32 cellular contexts compared by ENCODE assay signal in the genomic region with DNA sequence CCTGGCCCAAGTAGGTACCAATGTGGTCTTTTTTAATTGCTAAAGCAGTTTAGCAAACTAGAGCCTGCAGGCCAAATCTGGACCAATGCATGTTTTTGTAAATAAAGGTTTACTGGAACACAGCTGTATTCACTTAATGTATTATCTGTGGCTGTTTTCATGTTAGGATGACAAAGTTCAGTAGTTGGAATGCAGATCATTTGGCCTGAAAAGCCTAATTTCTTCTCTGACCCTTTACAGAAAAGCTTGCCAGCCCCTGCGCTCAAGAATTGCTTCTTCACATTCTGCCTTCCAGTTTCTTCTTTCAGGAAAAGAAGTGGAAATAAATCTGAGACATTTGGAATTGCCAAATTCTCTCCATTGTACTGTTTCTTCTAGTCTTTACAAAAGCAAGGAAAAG.
DNase-seq lines count a peak whose midpoint lies in the region; ATAC-seq, FAIRE-seq and TF ChIP-seq lines count a peak whose summit lies in the region.
"Had no signal": no experiment of that assay in that cellular context is flagged by ENCODE, and none has a peak within 500 bp of the region (broad histone marks: within the 10 kb centered on the region; RNA-seq: fewer than 3 reads in every experiment).

No MANE protein-coding gene starts in this region.

- no peak for ATAC-seq in right lobe of liver
- ATAC-seq: A549; CD8-positive, alpha-beta T cell had no signal

- TF ChIP-seq POLR2A in right lobe of liver (IDR thresholded peaks at IDR 0.05) (no peak), testis (IDR thresholded peaks at IDR 0.05) (no peak)

- no peaks in the 10 kb centered on the region for H3K36me3 ChIP-seq in liver (ENCODE audit: control insufficient read depth in 4 of 4, insufficient read depth in 3 of 4, low read depth in 1 of 4, low read length in 3 of 4)
- no peaks in the 10 kb centered on the region for H3K36me3 ChIP-seq in right lobe of liver
- H3K36me3 ChIP-seq in testis (ENCODE audit: low read depth, missing control alignments), result no peaks in the 10 kb centered on the region
- H3K36me3 ChIP-seq: BE2C; BLaER1; BLaER1 treated with 17β-estradiol and CSF1 and Interleukin-3, amounts not matched to agents 10 nM and 100 nM had no signal

- TF ChIP-seq RAD21 in liver (IDR thresholded peaks at IDR 0.05), result no peak

- DNase-seq in right lobe of liver (no peak), testis (peak; percentile 50), inferior parietal cortex (ENCODE audit: extremely low spot score) (no peak), ureter (ENCODE audit: low spot score) (no peak)
- DNase-seq: 8988T; ACHN; AML-193; BE2C; C1 segment of cervical spinal cord; Caco-2; Calu3; CD4-positive, alpha-beta memory T cell; CD4-positive, alpha-beta T cell; CD4-positive, CD25-positive, alpha-beta regulatory T cell; CD8-positive, alpha-beta memory T cell; CD8-positive, alpha-beta T cell; COR-L47; DMS 273 treated with DMSO at 0.1 percent for 48 hours; DMS53; DMS79; DMS79 treated with DMSO at 0.1 percent for 48 hours; DND-41; EL had no signal

- H3K9me3 ChIP-seq in liver (ENCODE audit: control insufficient read depth in 4 of 4, low read length in 3 of 4), result no peaks in the 10 kb centered on the region
- no peaks in the 10 kb centered on the region for H3K9me3 ChIP-seq in right lobe of liver
- no peaks in the 10 kb centered on the region for H3K9me3 ChIP-seq in testis
- H3K9me3 ChIP-seq: A549; BE2C; BLaER1; BLaER1 treated with 17β-estradiol and CSF1 and Interleukin-3, amounts not matched to agents 10 nM and 100 nM; Caco-2 had no signal

- no peaks in the 10 kb centered on the region for H3K27me3 ChIP-seq in liver (ENCODE audit: control insufficient read depth in 4 of 4, insufficient read depth in 4 of 4, low read length in 3 of 4)
- no peaks in the 10 kb centered on the region for H3K27me3 ChIP-seq in right lobe of liver
- no peaks in the 10 kb centered on the region for H3K27me3 ChIP-seq in testis
- H3K27me3 ChIP-seq: BE2C; BLaER1; BLaER1 treated with 17β-estradiol and CSF1 and Interleukin-3, amounts not matched to agents 10 nM and 100 nM had no signal

- intact Hi-C loops in right lobe of liver (cut with DNase I), result no loop called here
- intact Hi-C loops in testis (cut with DNase I; ENCODE audit: low total_unique reads), result no loop called here

- WGBS in liver, result 86% methylated on average over 1 of the region's 1 CpG
- WGBS in right lobe of liver (ENCODE audit: insufficient coverage, low coverage, low lambda C conversion rate, missing lambda C conversion rate), result 78% methylated on average over 1 of the region's 1 CpG
- 57 to 63% methylated on average over 1 of the region's 1 CpG for WGBS in testis, 2 donors

- H3K9ac ChIP-seq in liver (ENCODE audit: low read depth in 1 of 2, low read length in 2 of 2), result no peak overlapping the region
- H3K9ac ChIP-seq: BLaER1; BLaER1 treated with 17β-estradiol and CSF1 and Interleukin-3, amounts not matched to agents 10 nM and 100 nM had no signal

- no peak for TF ChIP-seq CTCF in liver (IDR thresholded peaks at IDR 0.05; ENCODE audit: low read depth, low read length, missing input control)
- no peak for TF ChIP-seq CTCF in right lobe of liver (IDR thresholded peaks at IDR 0.05)
- TF ChIP-seq CTCF in testis (IDR thresholded peaks at IDR 0.05), result no peak

- peak; percentile 94 for FAIRE-seq in endometrium (lab: Jason Lieb, UNC)
- FAIRE-seq: A204.1, A549, D721Med had no signal

- H3K27ac ChIP-seq in liver (ENCODE audit: low read depth in 1 of 2, low read length in 2 of 2), result no peak overlapping the region
- no peak overlapping the region for H3K27ac ChIP-seq in right lobe of liver
- H3K27ac ChIP-seq in testis, result no peak overlapping the region
- H3K27ac ChIP-seq: 22Rv1; A549; BLaER1; BLaER1 treated with 17β-estradiol and CSF1 and Interleukin-3, amounts not matched to agents 10 nM and 100 nM; C4-2B had no signal

- H3K4me1 ChIP-seq in liver (ENCODE audit: control insufficient read depth in 4 of 4, insufficient read depth in 4 of 4, low read length in 3 of 4) (peaks cover 0 to 4% (median 0%) of the 10 kb centered on the region in 4 donors), right lobe of liver (peaks cover 0 to 23% (median 0%) of the 10 kb centered on the region in 4 donors), testis (no peaks in the 10 kb centered on the region)
- H3K4me1 ChIP-seq: A549; BE2C; BLaER1; BLaER1 treated with 17β-estradiol and CSF1 and Interleukin-3, amounts not matched to agents 10 nM and 100 nM; Caco-2 had no signal

- H3K4me3 ChIP-seq in liver (ENCODE audit: low read depth in 1 of 3, low read length in 3 of 3) (no peak overlapping the region), right lobe of liver (no peak overlapping the region), testis (no peak overlapping the region)
- H3K4me3 ChIP-seq: A549; BLaER1; BLaER1 treated with 17β-estradiol and CSF1 and Interleukin-3, amounts not matched to agents 10 nM and 100 nM had no signal

TF ChIP-seq in liver, 16 proteins besides CTCF, POLR2A, EP300 and RAD21:
- TF ChIP-seq HNF4A (conservative IDR thresholded peaks at IDR 0.05) (no peak), YY1 (IDR thresholded peaks at IDR 0.05) (no peak), NR2F2 (IDR thresholded peaks at IDR 0.05) (peak; percentile 88), FOXA2 (IDR thresholded peaks at IDR 0.05) (no peak)
- TF ChIP-seq, protein P1, sequence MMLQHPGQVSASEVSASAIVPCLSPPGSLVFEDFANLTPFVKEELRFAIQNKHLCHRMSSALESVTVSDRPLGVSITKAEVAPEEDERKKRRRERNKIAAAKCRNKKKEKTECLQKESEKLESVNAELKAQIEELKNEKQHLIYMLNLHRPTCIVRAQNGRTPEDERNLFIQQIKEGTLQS (IDR thresholded peaks at IDR 0.05), result no peak
TF ChIP-seq in liver: peak in this region for 1.
